In genomic region chr3:12856626-12857025, GRCh38 we compare ENCODE assay signal across 26 cellular contexts.
"Had no signal": no experiment of that assay in that cellular context is flagged by ENCODE, and none has a peak within 500 bp of the region (broad histone marks: within the 10 kb centered on the region; RNA-seq: fewer than 3 reads in every experiment).

No MANE protein-coding gene starts in this region.

- DNase-seq: activated CD4-positive, alpha-beta T cell treated with anti-CD3 and anti-CD28 coated beads, Interleukin-2, amount 10 ng/mL, durations not matched to agents 24 days and 14 days; activated CD4-positive, CD25-positive, alpha-beta regulatory T cell; activated CD8-positive, alpha-beta memory T cell treated with anti-CD3 and anti-CD28 coated beads, Interleukin-2, amount 50 U/mL, for 4 hours; activated CD8-positive, alpha-beta T cell treated with anti-CD3 and anti-CD28 coated beads, Interleukin-2, amount 10 ng/mL, durations not matched to agents 7 days and 5 days; activated effector memory CD4-positive, alpha-beta T cell treated with Interleukin-2 at 50 U/mL for 16 hours; activated naive CD4-positive, alpha-beta T cell treated with anti-CD3 and anti-CD28 coated beads, Interleukin-2, amount 10 ng/mL, durations not matched to agents 7 days and 5 days; activated naive CD8-positive, alpha-beta T cell treated with anti-CD3 and anti-CD28 coated beads, Interleukin-2, amount 50 U/mL, for 24 hours; activated T-cell treated with anti-CD3 and anti-CD28 coated beads, Interleukin-2, amount 50 U/mL, for 48 hours; anterior cingulate cortex; colonic mucosa; erythroblast; gastrocnemius medialis; head of caudate nucleus; immature natural killer cell; kidney glomerular epithelial cell; left ventricle myocardium superior; naive thymus-derived CD4-positive, alpha-beta T cell; ovary; right lobe of liver; stimulated activated CD4-positive, alpha-beta T cell treated with anti-CD3 and anti-CD28 coated beads, Interleukin-4, amount 100 ng/mL, for 24 hours had no signal

- H3K27ac Mint-ChIP-seq: activated CD4-positive, alpha-beta T cell treated with anti-CD3 and anti-CD28 coated beads, Interleukin-2, amount 10 ng/mL, durations not matched to agents 24 days and 14 days; activated CD8-positive, alpha-beta T cell treated with anti-CD3 and anti-CD28 coated beads, Interleukin-2, amount 10 ng/mL, durations not matched to agents 7 days and 5 days; activated naive CD4-positive, alpha-beta T cell treated with anti-CD3 and anti-CD28 coated beads, Interleukin-2, amount 10 ng/mL, durations not matched to agents 7 days and 5 days; activated naive CD8-positive, alpha-beta T cell treated with anti-CD3 and anti-CD28 coated beads, Interleukin-2, amount 50 U/mL, for 24 hours; brain; immature natural killer cell; memory B cell; naive thymus-derived CD4-positive, alpha-beta T cell; stimulated activated memory B cell treated with anti-CD40 and anti-IgM and Interleukin-4, amounts not matched to agents 10 μg/mL and 1 μg/mL and 100 μg/mL, for 72 hours; T-helper 2 cell treated with Interferon-gamma antibody and Interleukin-4, amounts not matched to agents 5 μg/mL and 100 μg/mL, for 36 hours had no signal

- H3K36me3 Mint-ChIP-seq: activated naive CD4-positive, alpha-beta T cell treated with anti-CD3 and anti-CD28 coated beads, Interleukin-2, amount 10 ng/mL, durations not matched to agents 7 days and 5 days; brain; immature natural killer cell; memory B cell; naive thymus-derived CD4-positive, alpha-beta T cell; stimulated activated memory B cell treated with anti-CD40 and anti-IgM and Interleukin-4, amounts not matched to agents 10 μg/mL and 1 μg/mL and 100 μg/mL, for 72 hours had no signal

- H3K4me3 ChIP-seq: colonic mucosa, gastrocnemius medialis, ovary, right lobe of liver, thoracic aorta had no signal

- H3K36me3 ChIP-seq: colonic mucosa, gastrocnemius medialis, ovary, right lobe of liver, thoracic aorta had no signal

- ATAC-seq: activated CD8-positive, alpha-beta T cell treated with anti-CD3 and anti-CD28 coated beads, Interleukin-2, amount 10 ng/mL, durations not matched to agents 7 days and 5 days; activated naive CD8-positive, alpha-beta T cell treated with anti-CD3 and anti-CD28 coated beads, Interleukin-2, amount 50 U/mL, for 24 hours; gastrocnemius medialis; left ventricle myocardium superior; naive thymus-derived CD4-positive, alpha-beta T cell; stimulated activated memory B cell treated with anti-CD40 and anti-IgM and Interleukin-4, amounts not matched to agents 10 μg/mL and 1 μg/mL and 100 μg/mL, for 72 hours had no signal

- H3K27me3 ChIP-seq: colonic mucosa, gastrocnemius medialis, ovary, right lobe of liver had no signal

- H3K9me3 Mint-ChIP-seq: activated CD4-positive, alpha-beta T cell treated with anti-CD3 and anti-CD28 coated beads, Interleukin-2, amount 10 ng/mL, durations not matched to agents 24 days and 14 days; activated naive CD4-positive, alpha-beta T cell treated with anti-CD3 and anti-CD28 coated beads, Interleukin-2, amount 10 ng/mL, durations not matched to agents 7 days and 5 days; activated naive CD8-positive, alpha-beta T cell treated with anti-CD3 and anti-CD28 coated beads, Interleukin-2, amount 50 U/mL, for 24 hours; brain; central memory CD8-positive, alpha-beta T cell; immature natural killer cell; memory B cell; naive thymus-derived CD4-positive, alpha-beta T cell; stimulated activated memory B cell treated with anti-CD40 and anti-IgM and Interleukin-4, amounts not matched to agents 10 μg/mL and 1 μg/mL and 100 μg/mL, for 72 hours; T-helper 2 cell treated with Interferon-gamma antibody and Interleukin-4, amounts not matched to agents 5 μg/mL and 100 μg/mL, for 36 hours had no signal

- H3K4me3 Mint-ChIP-seq: activated CD4-positive, alpha-beta T cell treated with anti-CD3 and anti-CD28 coated beads, Interleukin-2, amount 10 ng/mL, durations not matched to agents 24 days and 14 days; activated CD8-positive, alpha-beta T cell treated with anti-CD3 and anti-CD28 coated beads, Interleukin-2, amount 10 ng/mL, durations not matched to agents 7 days and 5 days; activated naive CD4-positive, alpha-beta T cell treated with anti-CD3 and anti-CD28 coated beads, Interleukin-2, amount 10 ng/mL, durations not matched to agents 7 days and 5 days; activated naive CD8-positive, alpha-beta T cell treated with anti-CD3 and anti-CD28 coated beads, Interleukin-2, amount 50 U/mL, for 24 hours; brain; central memory CD8-positive, alpha-beta T cell; immature natural killer cell; memory B cell; naive thymus-derived CD4-positive, alpha-beta T cell; stimulated activated memory B cell treated with anti-CD40 and anti-IgM and Interleukin-4, amounts not matched to agents 10 μg/mL and 1 μg/mL and 100 μg/mL, for 72 hours; T-helper 2 cell treated with Interferon-gamma antibody and Interleukin-4, amounts not matched to agents 5 μg/mL and 100 μg/mL, for 36 hours had no signal

- H3K9me3 ChIP-seq: colonic mucosa, gastrocnemius medialis, ovary, right lobe of liver, thoracic aorta had no signal

- H3K27ac ChIP-seq: colonic mucosa, gastrocnemius medialis, ovary, right lobe of liver, thoracic aorta had no signal

- H3K4me1 ChIP-seq: colonic mucosa, right lobe of liver had no signal

- H3K4me1 Mint-ChIP-seq: activated CD4-positive, alpha-beta T cell treated with anti-CD3 and anti-CD28 coated beads, Interleukin-2, amount 10 ng/mL, durations not matched to agents 24 days and 14 days; activated naive CD4-positive, alpha-beta T cell treated with anti-CD3 and anti-CD28 coated beads, Interleukin-2, amount 10 ng/mL, durations not matched to agents 7 days and 5 days; activated naive CD8-positive, alpha-beta T cell treated with anti-CD3 and anti-CD28 coated beads, Interleukin-2, amount 50 U/mL, for 24 hours; brain; central memory CD8-positive, alpha-beta T cell; immature natural killer cell; naive thymus-derived CD4-positive, alpha-beta T cell; stimulated activated memory B cell treated with anti-CD40 and anti-IgM and Interleukin-4, amounts not matched to agents 10 μg/mL and 1 μg/mL and 100 μg/mL, for 72 hours had no signal
